Comparison of ENCODE assay signal across 18 cellular contexts in the genomic region with DNA sequence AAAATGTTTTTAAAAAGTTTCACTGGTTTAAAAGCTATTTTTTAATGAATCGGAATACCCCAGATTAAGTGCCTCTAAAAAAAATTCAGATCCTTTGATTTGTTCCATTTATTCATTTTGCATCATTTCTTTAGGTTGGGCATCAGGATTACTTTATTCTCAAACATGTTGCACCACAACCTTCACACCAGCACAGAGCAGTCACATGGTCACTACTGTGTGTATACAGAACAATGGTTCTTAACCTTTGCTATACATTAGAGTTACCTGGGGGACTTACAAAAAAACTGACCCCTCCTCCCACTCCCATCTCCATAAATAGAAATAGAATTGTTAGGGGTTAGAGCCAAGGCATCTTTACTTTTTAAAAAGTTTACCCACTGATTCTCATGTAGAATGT.
"Had no signal": no experiment of that assay in that cellular context is flagged by ENCODE, and none has a peak within 500 bp of the region (broad histone marks: within the 10 kb centered on the region; RNA-seq: fewer than 3 reads in every experiment).

No MANE protein-coding gene starts in this region.

- H3K27me3 ChIP-seq: esophagus muscularis mucosa, gastrocnemius medialis, heart right ventricle, upper lobe of left lung, vagina had no signal

- H3K4me1 ChIP-seq: gastrocnemius medialis, upper lobe of left lung, vagina had no signal

- H3K36me3 ChIP-seq: esophagus muscularis mucosa, gastrocnemius medialis, heart right ventricle, upper lobe of left lung, vagina had no signal

- H3K27ac Mint-ChIP-seq: naive B cell, nephron progenitor cell had no signal

- H3K4me3 Mint-ChIP-seq: naive B cell, nephron progenitor cell had no signal

- H3K27ac ChIP-seq: coronary artery, epithelial cell of prostate, esophagus muscularis mucosa, gastrocnemius medialis, heart right ventricle, vagina had no signal

- H3K9me3 ChIP-seq: esophagus muscularis mucosa, gastrocnemius medialis, upper lobe of left lung, vagina had no signal

- H3K4me2 ChIP-seq: smooth muscle cell had no signal

- H3K4me3 ChIP-seq: coronary artery, esophagus muscularis mucosa, gastrocnemius medialis, heart right ventricle, lung, smooth muscle cell, upper lobe of left lung, vagina had no signal

- H3K4me1 Mint-ChIP-seq: naive B cell had no signal

- ATAC-seq: gastrocnemius medialis, heart right ventricle, left lobe of liver, right cardiac atrium had no signal

- DNase-seq: effector CD4-positive, alpha-beta T cell; gastrocnemius medialis; heart right ventricle; islet precursor cell; mesenchymal stem cell; naive B cell; nephron progenitor cell; right cardiac atrium; stimulated activated CD4-positive, alpha-beta T cell treated with anti-CD3 and anti-CD28 coated beads, Interleukin-2, amount 100 ng/mL, for 48 hours; stimulated activated naive CD4-positive, alpha-beta T cell treated with Interleukin-2 at 50 U/mL for 16 hours had no signal
